In the genomic region with DNA sequence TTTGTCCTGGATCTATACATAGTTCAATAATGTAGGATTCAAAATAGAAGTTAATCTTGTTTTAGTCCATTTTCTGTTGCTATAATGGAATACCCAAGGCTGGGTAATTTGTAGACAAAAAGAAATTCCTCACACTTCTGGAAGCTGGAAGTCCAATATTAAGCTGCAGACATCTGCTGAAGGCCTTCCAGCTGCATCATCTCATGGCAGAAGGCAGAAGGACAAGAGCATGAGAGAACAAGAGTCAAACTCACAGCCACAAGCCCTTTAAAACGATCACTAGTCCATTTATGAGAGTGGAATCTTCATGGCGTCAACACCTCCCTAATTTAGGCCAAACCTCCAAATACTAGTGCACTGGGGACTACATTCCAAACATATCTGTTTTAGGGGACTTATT, we compare ENCODE assay signal across 30 cellular contexts.
DNase-seq lines count a peak whose midpoint lies in the region; ATAC-seq lines count a peak whose summit lies in the region.
"Had no signal": no experiment of that assay in that cellular context is flagged by ENCODE, and none has a peak within 500 bp of the region (broad histone marks: within the 10 kb centered on the region; RNA-seq: fewer than 3 reads in every experiment).

No MANE protein-coding gene starts in this region.

- H3K4me1 ChIP-seq in right cardiac atrium (ENCODE audit: control insufficient read depth, insufficient read depth, low read length) = no peaks in the 10 kb centered on the region
- H3K4me1 ChIP-seq: A549; BE2C; BLaER1; BLaER1 treated with 17β-estradiol and CSF1 and Interleukin-3, amounts not matched to agents 10 nM and 100 nM; Caco-2 had no signal

- peaks cover 8% of the 10 kb centered on the region for H3K9me3 Mint-ChIP-seq in activated T-cell treated with anti-CD3 and anti-CD28 coated beads, Interleukin-2, amount 50 U/mL, for 4 hours
- H3K9me3 Mint-ChIP-seq: CD4-positive, alpha-beta T cell; CD8-positive, alpha-beta T cell had no signal

- ATAC-seq in left ventricle myocardium superior = peak; percentile 29
- no peak for ATAC-seq in right cardiac atrium
- ATAC-seq in activated T-cell treated with anti-CD3 and anti-CD28 coated beads, Interleukin-2, amount 50 U/mL, for 4 hours = no peak
- ATAC-seq: A549; CD8-positive, alpha-beta T cell had no signal

- no peaks in the 10 kb centered on the region for H3K9me3 ChIP-seq in right cardiac atrium (ENCODE audit: control insufficient read depth, low read length)
- H3K9me3 ChIP-seq: A549; BE2C; BLaER1; BLaER1 treated with 17β-estradiol and CSF1 and Interleukin-3, amounts not matched to agents 10 nM and 100 nM; Caco-2 had no signal

- H3K27me3 ChIP-seq in right cardiac atrium (ENCODE audit: control insufficient read depth, insufficient read depth) = no peaks in the 10 kb centered on the region
- H3K27me3 ChIP-seq: BE2C; BLaER1; BLaER1 treated with 17β-estradiol and CSF1 and Interleukin-3, amounts not matched to agents 10 nM and 100 nM had no signal

- DNase-seq in left ventricle myocardium superior (no peak), right cardiac atrium (no peak), left kidney (ENCODE audit: low read depth, low spot score) (peak; percentile 14)
- no peak for DNase-seq in activated T-cell treated with anti-CD3 and anti-CD28 coated beads, Interleukin-2, amount 50 U/mL, for 4 hours
- DNase-seq: 8988T; ACHN; AML-193; BE2C; C1 segment of cervical spinal cord; Caco-2; Calu3; CD4-positive, alpha-beta memory T cell; CD4-positive, alpha-beta T cell; CD4-positive, CD25-positive, alpha-beta regulatory T cell; CD8-positive, alpha-beta memory T cell; CD8-positive, alpha-beta T cell; COR-L47; DMS 273 treated with DMSO at 0.1 percent for 48 hours; DMS153; DMS53; DMS79; DND-41; EL had no signal

- H3K27ac ChIP-seq in right cardiac atrium (ENCODE audit: low read length) = no peak overlapping the region
- H3K27ac ChIP-seq: 22Rv1; A549; BLaER1; BLaER1 treated with 17β-estradiol and CSF1 and Interleukin-3, amounts not matched to agents 10 nM and 100 nM; C4-2B had no signal

- no peak overlapping the region for H3K4me3 Mint-ChIP-seq in activated T-cell treated with anti-CD3 and anti-CD28 coated beads, Interleukin-2, amount 50 U/mL, for 4 hours
- H3K4me3 Mint-ChIP-seq: B cell; CD14-positive monocyte; CD4-positive, alpha-beta memory T cell; CD4-positive, alpha-beta T cell; CD4-positive, CD25-positive, alpha-beta regulatory T cell; CD8-positive, alpha-beta memory T cell; CD8-positive, alpha-beta T cell had no signal

- no peaks in the 10 kb centered on the region for H3K27me3 Mint-ChIP-seq in activated T-cell treated with anti-CD3 and anti-CD28 coated beads, Interleukin-2, amount 50 U/mL, for 4 hours (ENCODE audit: low read depth)
- H3K27me3 Mint-ChIP-seq: B cell; CD4-positive, alpha-beta memory T cell; CD4-positive, alpha-beta T cell; CD4-positive, CD25-positive, alpha-beta regulatory T cell; CD8-positive, alpha-beta memory T cell had no signal

- H3K4me3 ChIP-seq in right cardiac atrium (ENCODE audit: low read length) = no peak overlapping the region
- H3K4me3 ChIP-seq: A549; BLaER1; BLaER1 treated with 17β-estradiol and CSF1 and Interleukin-3, amounts not matched to agents 10 nM and 100 nM had no signal

- intact Hi-C loops in left ventricle myocardium superior (cut with micrococcal nuclease) = no loop called here
- intact Hi-C loops in right cardiac atrium (cut with DNase I) = no loop called here

- 56% methylated on average over 2 of the region's 2 CpGs for WGBS in right cardiac atrium

- H3K36me3 Mint-ChIP-seq in activated T-cell treated with anti-CD3 and anti-CD28 coated beads, Interleukin-2, amount 50 U/mL, for 4 hours (ENCODE audit: insufficient read depth) = no peaks in the 10 kb centered on the region
- H3K36me3 Mint-ChIP-seq: CD14-positive monocyte; CD4-positive, alpha-beta memory T cell; CD4-positive, CD25-positive, alpha-beta regulatory T cell; CD8-positive, alpha-beta memory T cell; CD8-positive, alpha-beta T cell had no signal

- no peaks in the 10 kb centered on the region for H3K4me1 Mint-ChIP-seq in activated T-cell treated with anti-CD3 and anti-CD28 coated beads, Interleukin-2, amount 50 U/mL, for 4 hours (ENCODE audit: low read depth)
- H3K4me1 Mint-ChIP-seq: B cell; CD14-positive monocyte; CD4-positive, alpha-beta memory T cell; CD4-positive, CD25-positive, alpha-beta regulatory T cell; CD8-positive, alpha-beta memory T cell had no signal
